Comparison of ENCODE assay signal across 1 cellular context in the genomic region with DNA sequence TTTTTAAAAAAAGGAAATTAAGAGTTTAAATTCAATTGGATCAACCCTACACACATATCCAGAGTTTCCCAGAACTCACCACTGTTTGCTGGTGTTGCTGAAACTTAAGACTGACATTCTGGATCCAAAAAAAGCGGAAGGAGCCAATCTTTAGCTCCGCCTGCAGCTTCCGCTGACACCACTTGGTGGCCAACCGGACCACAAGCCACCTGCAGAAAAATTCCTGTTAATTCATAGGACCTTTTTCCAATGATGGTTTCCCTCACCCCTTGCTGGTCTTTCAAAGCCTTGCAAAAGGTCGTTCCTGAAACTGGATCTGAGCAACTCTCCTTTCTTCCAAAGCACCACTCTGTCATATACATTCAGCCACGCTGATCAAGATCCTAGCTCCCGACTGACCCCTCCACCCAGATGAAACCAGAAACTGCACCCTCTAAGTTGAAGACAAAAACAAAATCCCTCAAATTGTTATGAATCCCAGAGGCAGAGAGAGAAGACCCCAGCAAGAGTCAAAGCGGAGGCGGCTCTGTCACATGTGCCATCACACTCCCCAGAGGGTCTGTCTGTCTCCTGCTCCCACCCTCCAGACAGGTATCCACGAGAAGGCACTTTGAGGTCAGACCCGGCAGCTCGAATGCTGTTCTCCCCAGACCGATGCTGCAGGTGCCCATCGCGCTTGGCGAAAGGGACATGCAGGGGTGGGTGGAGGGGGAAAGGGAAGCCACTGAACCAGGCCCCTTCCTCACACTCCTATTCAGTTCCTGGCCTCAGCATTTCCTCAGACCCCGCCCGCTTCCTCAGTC.
TF ChIP-seq lines count a peak whose summit lies in the region.

No MANE protein-coding gene starts in this region.

TF ChIP-seq in HEK293, 187 proteins besides CTCF, POLR2A, EP300 and RAD21 (continued from another document and continues in another):
- TF ChIP-seq, protein P1, sequence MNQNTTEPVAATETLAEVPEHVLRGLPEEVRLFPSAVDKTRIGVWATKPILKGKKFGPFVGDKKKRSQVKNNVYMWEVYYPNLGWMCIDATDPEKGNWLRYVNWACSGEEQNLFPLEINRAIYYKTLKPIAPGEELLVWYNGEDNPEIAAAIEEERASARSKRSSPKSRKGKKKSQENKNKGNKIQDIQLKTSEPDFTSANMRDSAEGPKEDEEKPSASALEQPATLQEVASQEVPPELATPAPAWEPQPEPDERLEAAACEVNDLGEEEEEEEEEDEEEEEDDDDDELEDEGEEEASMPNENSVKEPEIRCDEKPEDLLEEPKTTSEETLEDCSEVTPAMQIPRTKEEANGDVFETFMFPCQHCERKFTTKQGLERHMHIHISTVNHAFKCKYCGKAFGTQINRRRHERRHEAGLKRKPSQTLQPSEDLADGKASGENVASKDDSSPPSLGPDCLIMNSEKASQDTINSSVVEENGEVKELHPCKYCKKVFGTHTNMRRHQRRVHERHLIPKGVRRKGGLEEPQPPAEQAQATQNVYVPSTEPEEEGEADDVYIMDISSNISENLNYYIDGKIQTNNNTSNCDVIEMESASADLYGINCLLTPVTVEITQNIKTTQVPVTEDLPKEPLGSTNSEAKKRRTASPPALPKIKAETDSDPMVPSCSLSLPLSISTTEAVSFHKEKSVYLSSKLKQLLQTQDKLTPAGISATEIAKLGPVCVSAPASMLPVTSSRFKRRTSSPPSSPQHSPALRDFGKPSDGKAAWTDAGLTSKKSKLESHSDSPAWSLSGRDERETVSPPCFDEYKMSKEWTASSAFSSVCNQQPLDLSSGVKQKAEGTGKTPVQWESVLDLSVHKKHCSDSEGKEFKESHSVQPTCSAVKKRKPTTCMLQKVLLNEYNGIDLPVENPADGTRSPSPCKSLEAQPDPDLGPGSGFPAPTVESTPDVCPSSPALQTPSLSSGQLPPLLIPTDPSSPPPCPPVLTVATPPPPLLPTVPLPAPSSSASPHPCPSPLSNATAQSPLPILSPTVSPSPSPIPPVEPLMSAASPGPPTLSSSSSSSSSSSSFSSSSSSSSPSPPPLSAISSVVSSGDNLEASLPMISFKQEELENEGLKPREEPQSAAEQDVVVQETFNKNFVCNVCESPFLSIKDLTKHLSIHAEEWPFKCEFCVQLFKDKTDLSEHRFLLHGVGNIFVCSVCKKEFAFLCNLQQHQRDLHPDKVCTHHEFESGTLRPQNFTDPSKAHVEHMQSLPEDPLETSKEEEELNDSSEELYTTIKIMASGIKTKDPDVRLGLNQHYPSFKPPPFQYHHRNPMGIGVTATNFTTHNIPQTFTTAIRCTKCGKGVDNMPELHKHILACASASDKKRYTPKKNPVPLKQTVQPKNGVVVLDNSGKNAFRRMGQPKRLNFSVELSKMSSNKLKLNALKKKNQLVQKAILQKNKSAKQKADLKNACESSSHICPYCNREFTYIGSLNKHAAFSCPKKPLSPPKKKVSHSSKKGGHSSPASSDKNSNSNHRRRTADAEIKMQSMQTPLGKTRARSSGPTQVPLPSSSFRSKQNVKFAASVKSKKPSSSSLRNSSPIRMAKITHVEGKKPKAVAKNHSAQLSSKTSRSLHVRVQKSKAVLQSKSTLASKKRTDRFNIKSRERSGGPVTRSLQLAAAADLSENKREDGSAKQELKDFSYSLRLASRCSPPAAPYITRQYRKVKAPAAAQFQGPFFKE (tag by site-specific recombination; IDR thresholded peaks at IDR 0.05; ENCODE audit: borderline replicate concordance) = no peak
- TF ChIP-seq, protein P2, sequence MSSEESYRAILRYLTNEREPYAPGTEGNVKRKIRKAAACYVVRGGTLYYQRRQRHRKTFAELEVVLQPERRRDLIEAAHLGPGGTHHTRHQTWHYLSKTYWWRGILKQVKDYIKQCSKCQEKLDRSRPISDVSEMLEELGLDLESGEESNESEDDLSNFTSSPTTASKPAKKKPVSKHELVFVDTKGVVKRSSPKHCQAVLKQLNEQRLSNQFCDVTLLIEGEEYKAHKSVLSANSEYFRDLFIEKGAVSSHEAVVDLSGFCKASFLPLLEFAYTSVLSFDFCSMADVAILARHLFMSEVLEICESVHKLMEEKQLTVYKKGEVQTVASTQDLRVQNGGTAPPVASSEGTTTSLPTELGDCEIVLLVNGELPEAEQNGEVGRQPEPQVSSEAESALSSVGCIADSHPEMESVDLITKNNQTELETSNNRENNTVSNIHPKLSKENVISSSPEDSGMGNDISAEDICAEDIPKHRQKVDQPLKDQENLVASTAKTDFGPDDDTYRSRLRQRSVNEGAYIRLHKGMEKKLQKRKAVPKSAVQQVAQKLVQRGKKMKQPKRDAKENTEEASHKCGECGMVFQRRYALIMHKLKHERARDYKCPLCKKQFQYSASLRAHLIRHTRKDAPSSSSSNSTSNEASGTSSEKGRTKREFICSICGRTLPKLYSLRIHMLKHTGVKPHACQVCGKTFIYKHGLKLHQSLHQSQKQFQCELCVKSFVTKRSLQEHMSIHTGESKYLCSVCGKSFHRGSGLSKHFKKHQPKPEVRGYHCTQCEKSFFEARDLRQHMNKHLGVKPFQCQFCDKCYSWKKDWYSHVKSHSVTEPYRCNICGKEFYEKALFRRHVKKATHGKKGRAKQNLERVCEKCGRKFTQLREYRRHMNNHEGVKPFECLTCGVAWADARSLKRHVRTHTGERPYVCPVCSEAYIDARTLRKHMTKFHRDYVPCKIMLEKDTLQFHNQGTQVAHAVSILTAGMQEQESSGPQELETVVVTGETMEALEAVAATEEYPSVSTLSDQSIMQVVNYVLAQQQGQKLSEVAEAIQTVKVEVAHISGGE (tag by site-specific recombination; conservative IDR thresholded peaks at IDR 0.05; ENCODE audit: low read depth) = peak; percentile 52; the same call in 1 of the 2 replicates
- TF ChIP-seq OSR2 (tag by site-specific recombination; IDR thresholded peaks at IDR 0.05) (no peak), ZIC2 (tag by site-specific recombination; IDR thresholded peaks at IDR 0.05) (no peak), ZNF292 (tag by site-specific recombination; IDR thresholded peaks at IDR 0.05; ENCODE audit: borderline replicate concordance, low read depth) (no peak), ZBTB21 (tag by site-specific recombination; IDR thresholded peaks at IDR 0.05) (no peak), KLF10 (tag by site-specific recombination; IDR thresholded peaks at IDR 0.05) (no peak), ZNF157 (tag by site-specific recombination; IDR thresholded peaks at IDR 0.05) (no peak), ZNF521 (tag by site-specific recombination; IDR thresholded peaks at IDR 0.05) (no peak), SETDB1 (IDR thresholded peaks at IDR 0.05; ENCODE audit: insufficient read length, low read length) (no peak), EGR2 (tag by site-specific recombination; IDR thresholded peaks at IDR 0.05; ENCODE audit: low read depth) (no peak), SP3 (tag by site-specific recombination; IDR thresholded peaks at IDR 0.05) (no peak; the same call in 1 of the 2 replicates), ZNF175 (tag by site-specific recombination; IDR thresholded peaks at IDR 0.05) (no peak), ZNF555 (tag by site-specific recombination; conservative IDR thresholded peaks at IDR 0.05) (no peak), ZNF558 (tag by site-specific recombination; IDR thresholded peaks at IDR 0.05) (no peak), ZNF660 (tag by site-specific recombination; IDR thresholded peaks at IDR 0.05) (no peak), ZNF391 (tag by site-specific recombination; IDR thresholded peaks at IDR 0.05; ENCODE audit: borderline replicate concordance, low read depth) (no peak), ZNF23 (tag by site-specific recombination; IDR thresholded peaks at IDR 0.05; ENCODE audit: borderline replicate concordance) (no peak), ZNF544 (tag by site-specific recombination; IDR thresholded peaks at IDR 0.05) (no peak), ZNF221 (tag by site-specific recombination; IDR thresholded peaks at IDR 0.05; ENCODE audit: borderline replicate concordance) (no peak), ZNF37A (tag by site-specific recombination; IDR thresholded peaks at IDR 0.05) (no peak), ZNF530 (tag by site-specific recombination; IDR thresholded peaks at IDR 0.05; ENCODE audit: low read depth) (no peak), ZNF433 (tag by site-specific recombination; IDR thresholded peaks at IDR 0.05; ENCODE audit: low read depth) (no peak), ZNF792 (tag by site-specific recombination; IDR thresholded peaks at IDR 0.05) (no peak), ZBTB17 (tag by site-specific recombination; IDR thresholded peaks at IDR 0.05) (peak; percentile 57; the same call in 1 of the 2 replicates), ZNF629 (tag by site-specific recombination; IDR thresholded peaks at IDR 0.05) (no peak)
- TF ChIP-seq, protein P3, sequence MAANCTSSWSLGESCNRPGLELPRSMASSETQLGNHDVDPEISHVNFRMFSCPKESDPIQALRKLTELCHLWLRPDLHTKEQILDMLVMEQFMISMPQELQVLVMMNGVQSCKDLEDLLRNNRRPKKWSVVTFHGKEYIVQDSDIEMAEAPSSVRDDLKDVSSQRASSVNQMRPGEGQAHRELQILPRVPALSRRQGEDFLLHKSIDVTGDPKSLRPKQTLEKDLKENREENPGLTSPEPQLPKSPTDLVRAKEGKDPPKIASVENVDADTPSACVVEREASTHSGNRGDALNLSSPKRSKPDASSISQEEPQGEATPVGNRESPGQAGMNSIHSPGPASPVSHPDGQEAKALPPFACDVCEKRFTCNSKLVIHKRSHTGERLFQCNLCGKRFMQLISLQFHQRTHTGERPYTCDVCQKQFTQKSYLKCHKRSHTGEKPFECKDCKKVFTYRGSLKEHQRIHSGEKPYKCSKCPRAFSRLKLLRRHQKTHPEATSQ (tag by site-specific recombination; IDR thresholded peaks at IDR 0.05) = no peak
- TF ChIP-seq, protein P4, sequence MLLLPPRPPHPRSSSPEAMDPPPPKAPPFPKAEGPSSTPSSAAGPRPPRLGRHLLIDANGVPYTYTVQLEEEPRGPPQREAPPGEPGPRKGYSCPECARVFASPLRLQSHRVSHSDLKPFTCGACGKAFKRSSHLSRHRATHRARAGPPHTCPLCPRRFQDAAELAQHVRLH (tag by site-specific recombination; IDR thresholded peaks at IDR 0.05) = no peak
- TF ChIP-seq, protein P5, sequence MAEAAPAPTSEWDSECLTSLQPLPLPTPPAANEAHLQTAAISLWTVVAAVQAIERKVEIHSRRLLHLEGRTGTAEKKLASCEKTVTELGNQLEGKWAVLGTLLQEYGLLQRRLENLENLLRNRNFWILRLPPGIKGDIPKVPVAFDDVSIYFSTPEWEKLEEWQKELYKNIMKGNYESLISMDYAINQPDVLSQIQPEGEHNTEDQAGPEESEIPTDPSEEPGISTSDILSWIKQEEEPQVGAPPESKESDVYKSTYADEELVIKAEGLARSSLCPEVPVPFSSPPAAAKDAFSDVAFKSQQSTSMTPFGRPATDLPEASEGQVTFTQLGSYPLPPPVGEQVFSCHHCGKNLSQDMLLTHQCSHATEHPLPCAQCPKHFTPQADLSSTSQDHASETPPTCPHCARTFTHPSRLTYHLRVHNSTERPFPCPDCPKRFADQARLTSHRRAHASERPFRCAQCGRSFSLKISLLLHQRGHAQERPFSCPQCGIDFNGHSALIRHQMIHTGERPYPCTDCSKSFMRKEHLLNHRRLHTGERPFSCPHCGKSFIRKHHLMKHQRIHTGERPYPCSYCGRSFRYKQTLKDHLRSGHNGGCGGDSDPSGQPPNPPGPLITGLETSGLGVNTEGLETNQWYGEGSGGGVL (tag by site-specific recombination; IDR thresholded peaks at IDR 0.05) = no peak
- TF ChIP-seq, protein P6, sequence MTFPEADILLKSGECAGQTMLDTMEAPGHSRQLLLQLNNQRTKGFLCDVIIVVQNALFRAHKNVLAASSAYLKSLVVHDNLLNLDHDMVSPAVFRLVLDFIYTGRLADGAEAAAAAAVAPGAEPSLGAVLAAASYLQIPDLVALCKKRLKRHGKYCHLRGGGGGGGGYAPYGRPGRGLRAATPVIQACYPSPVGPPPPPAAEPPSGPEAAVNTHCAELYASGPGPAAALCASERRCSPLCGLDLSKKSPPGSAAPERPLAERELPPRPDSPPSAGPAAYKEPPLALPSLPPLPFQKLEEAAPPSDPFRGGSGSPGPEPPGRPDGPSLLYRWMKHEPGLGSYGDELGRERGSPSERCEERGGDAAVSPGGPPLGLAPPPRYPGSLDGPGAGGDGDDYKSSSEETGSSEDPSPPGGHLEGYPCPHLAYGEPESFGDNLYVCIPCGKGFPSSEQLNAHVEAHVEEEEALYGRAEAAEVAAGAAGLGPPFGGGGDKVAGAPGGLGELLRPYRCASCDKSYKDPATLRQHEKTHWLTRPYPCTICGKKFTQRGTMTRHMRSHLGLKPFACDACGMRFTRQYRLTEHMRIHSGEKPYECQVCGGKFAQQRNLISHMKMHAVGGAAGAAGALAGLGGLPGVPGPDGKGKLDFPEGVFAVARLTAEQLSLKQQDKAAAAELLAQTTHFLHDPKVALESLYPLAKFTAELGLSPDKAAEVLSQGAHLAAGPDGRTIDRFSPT (tag by site-specific recombination; IDR thresholded peaks at IDR 0.05) = no peak
- TF ChIP-seq, protein P7, sequence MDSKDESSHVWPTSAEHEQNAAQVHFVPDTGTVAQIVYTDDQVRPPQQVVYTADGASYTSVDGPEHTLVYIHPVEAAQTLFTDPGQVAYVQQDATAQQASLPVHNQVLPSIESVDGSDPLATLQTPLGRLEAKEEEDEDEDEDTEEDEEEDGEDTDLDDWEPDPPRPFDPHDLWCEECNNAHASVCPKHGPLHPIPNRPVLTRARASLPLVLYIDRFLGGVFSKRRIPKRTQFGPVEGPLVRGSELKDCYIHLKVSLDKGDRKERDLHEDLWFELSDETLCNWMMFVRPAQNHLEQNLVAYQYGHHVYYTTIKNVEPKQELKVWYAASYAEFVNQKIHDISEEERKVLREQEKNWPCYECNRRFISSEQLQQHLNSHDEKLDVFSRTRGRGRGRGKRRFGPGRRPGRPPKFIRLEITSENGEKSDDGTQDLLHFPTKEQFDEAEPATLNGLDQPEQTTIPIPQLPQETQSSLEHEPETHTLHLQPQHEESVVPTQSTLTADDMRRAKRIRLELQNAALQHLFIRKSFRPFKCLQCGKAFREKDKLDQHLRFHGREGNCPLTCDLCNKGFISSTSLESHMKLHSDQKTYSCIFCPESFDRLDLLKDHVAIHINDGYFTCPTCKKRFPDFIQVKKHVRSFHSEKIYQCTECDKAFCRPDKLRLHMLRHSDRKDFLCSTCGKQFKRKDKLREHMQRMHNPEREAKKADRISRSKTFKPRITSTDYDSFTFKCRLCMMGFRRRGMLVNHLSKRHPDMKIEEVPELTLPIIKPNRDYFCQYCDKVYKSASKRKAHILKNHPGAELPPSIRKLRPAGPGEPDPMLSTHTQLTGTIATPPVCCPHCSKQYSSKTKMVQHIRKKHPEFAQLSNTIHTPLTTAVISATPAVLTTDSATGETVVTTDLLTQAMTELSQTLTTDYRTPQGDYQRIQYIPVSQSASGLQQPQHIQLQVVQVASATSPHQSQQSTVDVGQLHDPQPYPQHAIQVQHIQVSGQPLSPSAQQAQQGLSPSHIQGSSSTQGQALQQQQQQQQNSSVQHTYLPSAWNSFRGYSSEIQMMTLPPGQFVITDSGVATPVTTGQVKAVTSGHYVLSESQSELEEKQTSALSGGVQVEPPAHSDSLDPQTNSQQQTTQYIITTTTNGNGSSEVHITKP (tag by site-specific recombination; IDR thresholded peaks at IDR 0.05) = 0 out of 2 replicates have a peak, but pooled peaks have one; percentile 12
- TF ChIP-seq, protein P8, sequence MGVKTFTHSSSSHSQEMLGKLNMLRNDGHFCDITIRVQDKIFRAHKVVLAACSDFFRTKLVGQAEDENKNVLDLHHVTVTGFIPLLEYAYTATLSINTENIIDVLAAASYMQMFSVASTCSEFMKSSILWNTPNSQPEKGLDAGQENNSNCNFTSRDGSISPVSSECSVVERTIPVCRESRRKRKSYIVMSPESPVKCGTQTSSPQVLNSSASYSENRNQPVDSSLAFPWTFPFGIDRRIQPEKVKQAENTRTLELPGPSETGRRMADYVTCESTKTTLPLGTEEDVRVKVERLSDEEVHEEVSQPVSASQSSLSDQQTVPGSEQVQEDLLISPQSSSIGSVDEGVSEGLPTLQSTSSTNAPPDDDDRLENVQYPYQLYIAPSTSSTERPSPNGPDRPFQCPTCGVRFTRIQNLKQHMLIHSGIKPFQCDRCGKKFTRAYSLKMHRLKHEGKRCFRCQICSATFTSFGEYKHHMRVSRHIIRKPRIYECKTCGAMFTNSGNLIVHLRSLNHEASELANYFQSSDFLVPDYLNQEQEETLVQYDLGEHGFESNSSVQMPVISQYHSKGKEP (tag by site-specific recombination; IDR thresholded peaks at IDR 0.05) = no peak
